In genomic region chr6:33206027-33206863, GRCh38 we compare ENCODE assay signal across 1 cellular context.
TF ChIP-seq lines count a peak whose summit lies in the region.

No MANE protein-coding gene starts in this region.

TF ChIP-seq in endothelial cell of umbilical vein, 7 proteins besides CTCF, POLR2A, EP300 and RAD21:
- TF ChIP-seq JUN (IDR thresholded peaks at IDR 0.05; ENCODE audit: borderline replicate concordance, insufficient read depth, insufficient read length, low read depth): no peak
- no peak for TF ChIP-seq MYC (IDR thresholded peaks at IDR 0.05; ENCODE audit: low read depth, low read length)
- TF ChIP-seq EZH2 (IDR thresholded peaks at IDR 0.05; ENCODE audit: borderline replicate concordance, low read depth, low read length, severe bottlenecking): no peak
- no peak for TF ChIP-seq POLR2AphosphoS5 (IDR thresholded peaks at IDR 0.05; ENCODE audit: insufficient read depth, low read depth, low read length)
- TF ChIP-seq GATA2 (IDR thresholded peaks at IDR 0.05; ENCODE audit: insufficient read depth, insufficient read length, low read depth, low read length): no peak
- no peak for TF ChIP-seq MAX (IDR thresholded peaks at IDR 0.05; ENCODE audit: insufficient read depth, insufficient read length)
- no peak for TF ChIP-seq FOS (IDR thresholded peaks at IDR 0.05; ENCODE audit: borderline replicate concordance, insufficient read depth, low read length)
